Comparison of ENCODE assay signal across 9 cellular contexts in genomic region chr15:31442203-31443090, GRCh38.
DNase-seq lines count a peak whose midpoint lies in the region; ATAC-seq, FAIRE-seq and TF ChIP-seq lines count a peak whose summit lies in the region.
"Had no signal": no experiment of that assay in that cellular context is flagged by ENCODE, and none has a peak within 500 bp of the region (broad histone marks: within the 10 kb centered on the region; RNA-seq: fewer than 3 reads in every experiment).

No MANE protein-coding gene starts in this region.

- H3K14ac ChIP-seq in neuronal stem cell (ENCODE audit: low read length), result no peak overlapping the region

- H3K79me1 ChIP-seq in neuronal stem cell (ENCODE audit: low read depth, low read length), result no peaks in the 10 kb centered on the region

- intact Hi-C loops in mucosa of descending colon (cut with DNase I, micrococcal nuclease), result no loop called here

- no CpG with 5 or more reads among the region's 16 CpGs for WGBS in neuronal stem cell (ENCODE audit: extremely low coverage in 2 of 2, insufficient read length in 2 of 2, insufficient replicate concordance in 1 of 2), 2 donors

- POLR2A ChIA-PET in BJ (lab: Charles Lee), result interaction anchor here (0.6 to 1.0 kb wide), 3 partner anchors 56 to 97 kb away, joined by 3 to 10 read pairs (median 3); no protein-coding TSS in a partner anchor

- H3K4me1 ChIP-seq in mucosa of descending colon (ENCODE audit: low read depth), result peaks cover 10% of the 10 kb centered on the region
- H3K4me1 ChIP-seq in neuronal stem cell (ENCODE audit: control insufficient read depth in 2 of 2, insufficient read depth in 1 of 2, low read depth in 1 of 2, low read length in 2 of 2), result peaks cover 0 to 1% of the 10 kb centered on the region in 2 donors

- H2BK120ac ChIP-seq in neuronal stem cell (ENCODE audit: low read depth, low read length), result no peak overlapping the region

- DNase-seq in BJ (ENCODE audit: low read depth) (peak; percentile 97), HTR-8/SVneo (ENCODE audit: insufficient read length, low spot score) (peak; percentile 37), brain microvascular endothelial cell (peak; percentile 92), mucosa of descending colon (peak in 1 of 3 donors; percentile 53), NCI-H526 treated with DMSO at 0.1 percent for 48 hours (lab: John Stamatoyannopoulos, UW) (no peak), neuronal stem cell (ENCODE audit: low spot score) (no peak), NCI-H2107 (lab: John Stamatoyannopoulos, UW) (no peak)
- DNase-seq in stimulated activated CD4-positive, alpha-beta T cell treated with anti-CD3 and anti-CD28 coated beads, Interleukin-4, amount 100 ng/mL, for 4 hours, result no peak

- H2AK5ac ChIP-seq in neuronal stem cell (ENCODE audit: low read depth, low read length), result no peak overlapping the region

- CTCF ChIA-PET in BJ (lab: Yijun Ruan, JAX), result interaction anchor here (1.2 to 13.0 kb wide), 6 partner anchors 10 to 242 kb away, joined by 3 to 139 read pairs (median 5); no protein-coding TSS in a partner anchor

- H3K23ac ChIP-seq in neuronal stem cell (ENCODE audit: low read depth, low read length, poor library complexity), result no peak overlapping the region

- H3K4me2 ChIP-seq in neuronal stem cell (ENCODE audit: insufficient read depth, low read length, poor library complexity, severe bottlenecking), result no peak overlapping the region

- ATAC-seq in mucosa of descending colon, result peak; percentile 10

- H3K27me3 ChIP-seq in BJ (ENCODE audit: control insufficient read depth, insufficient read depth, low read length) (no peaks in the 10 kb centered on the region), brain microvascular endothelial cell (replicated peaks) (no peaks in the 10 kb centered on the region), neuronal stem cell (ENCODE audit: control insufficient read depth in 3 of 3, insufficient read depth in 3 of 3, low read depth in 1 of 3, low read length in 3 of 3) (peaks cover 0 to 2% (median 0%) of the 10 kb centered on the region in 3 experiments)

- TF ChIP-seq CTCF in BJ (IDR thresholded peaks at IDR 0.05; ENCODE audit: insufficient read depth, low read depth, low read length), result peak; percentile 53
- TF ChIP-seq CTCF in brain microvascular endothelial cell (IDR thresholded peaks at IDR 0.05; ENCODE audit: low read depth, low read length, missing control alignments), result peak; percentile 73
- no peak for TF ChIP-seq CTCF in mucosa of descending colon (IDR thresholded peaks at IDR 0.05)

- H4K8ac ChIP-seq in neuronal stem cell (ENCODE audit: low read depth, low read length), result no peak overlapping the region

- H2AFZ ChIP-seq in neuronal stem cell (ENCODE audit: low read length), result no peak overlapping the region

- H3K36me3 ChIP-seq in BJ (ENCODE audit: control insufficient read depth, insufficient read depth, low read length) (no peaks in the 10 kb centered on the region), brain microvascular endothelial cell (replicated peaks) (no peaks in the 10 kb centered on the region), mucosa of descending colon (ENCODE audit: low read depth) (no peaks in the 10 kb centered on the region), neuronal stem cell (replicated peaks in 1 of 2; ENCODE audit: control insufficient read depth in 2 of 2, insufficient read depth in 2 of 2, low read length in 2 of 2) (no peaks in the 10 kb centered on the region)

- H3K4ac ChIP-seq in neuronal stem cell (ENCODE audit: low read length), result no peak overlapping the region

- no peak overlapping the region for H2BK5ac ChIP-seq in neuronal stem cell (ENCODE audit: low read length)

- no peak overlapping the region for H2BK15ac ChIP-seq in neuronal stem cell (ENCODE audit: low read length)

- H3K27ac ChIP-seq in brain microvascular endothelial cell, result peak overlapping the region; percentile 94
- H3K27ac ChIP-seq in neuronal stem cell (replicated peaks; ENCODE audit: low read length), result no peak overlapping the region
- H3K27ac ChIP-seq: HL-60 had no signal

- H3K4me3 ChIP-seq in BJ (ENCODE audit: low read depth, low read length) (no peak overlapping the region), brain microvascular endothelial cell (ENCODE audit: low read depth, low read length) (no peak overlapping the region), mucosa of descending colon (no peak overlapping the region), neuronal stem cell (ENCODE audit: low read length in 2 of 2) (no peak overlapping the region)

- no peak overlapping the region for H3K9ac ChIP-seq in neuronal stem cell (ENCODE audit: low read depth, low read length, poor library complexity)

- in situ Hi-C loops in brain microvascular endothelial cell (cut with HindIII; ENCODE audit: low pct_ligation_motif_present, low sequenced_read_pairs), result no loop called here

- no peak overlapping the region for H2BK12ac ChIP-seq in neuronal stem cell (ENCODE audit: low read length)

- H3K18ac ChIP-seq in neuronal stem cell (ENCODE audit: low read length), result no peak overlapping the region

- FAIRE-seq in HTR-8/SVneo (lab: Jason Lieb, UNC), result no peak

- no peaks in the 10 kb centered on the region for H3K9me3 ChIP-seq in mucosa of descending colon
- H3K9me3 ChIP-seq in neuronal stem cell (replicated peaks in 1 of 2; ENCODE audit: control insufficient read depth in 2 of 2, insufficient read depth in 1 of 2, low read depth in 1 of 2, low read length in 2 of 2), result peaks cover 0 to 2% of the 10 kb centered on the region in 2 donors

- no peak overlapping the region for H4K91ac ChIP-seq in neuronal stem cell (ENCODE audit: low read depth, low read length, poor library complexity)

Comparison
In these comparisons a context has a peak if more than half of its experiments do, and no peak if none do; other contexts are left out.
1. DNase-seq: peak in BJ (single experiment), HTR-8/SVneo (single experiment) and brain microvascular endothelial cell (single experiment); none in NCI-H526 treated with DMSO at 0.1 percent for 48 hours (single experiment), neuronal stem cell (single experiment), NCI-H2107 (single experiment) and stimulated activated CD4-positive, alpha-beta T cell treated with anti-CD3 and anti-CD28 coated beads, Interleukin-4, amount 100 ng/mL, for 4 hours (0 of 2).